Comparison of ENCODE assay signal across 8 cellular contexts in the genomic region with DNA sequence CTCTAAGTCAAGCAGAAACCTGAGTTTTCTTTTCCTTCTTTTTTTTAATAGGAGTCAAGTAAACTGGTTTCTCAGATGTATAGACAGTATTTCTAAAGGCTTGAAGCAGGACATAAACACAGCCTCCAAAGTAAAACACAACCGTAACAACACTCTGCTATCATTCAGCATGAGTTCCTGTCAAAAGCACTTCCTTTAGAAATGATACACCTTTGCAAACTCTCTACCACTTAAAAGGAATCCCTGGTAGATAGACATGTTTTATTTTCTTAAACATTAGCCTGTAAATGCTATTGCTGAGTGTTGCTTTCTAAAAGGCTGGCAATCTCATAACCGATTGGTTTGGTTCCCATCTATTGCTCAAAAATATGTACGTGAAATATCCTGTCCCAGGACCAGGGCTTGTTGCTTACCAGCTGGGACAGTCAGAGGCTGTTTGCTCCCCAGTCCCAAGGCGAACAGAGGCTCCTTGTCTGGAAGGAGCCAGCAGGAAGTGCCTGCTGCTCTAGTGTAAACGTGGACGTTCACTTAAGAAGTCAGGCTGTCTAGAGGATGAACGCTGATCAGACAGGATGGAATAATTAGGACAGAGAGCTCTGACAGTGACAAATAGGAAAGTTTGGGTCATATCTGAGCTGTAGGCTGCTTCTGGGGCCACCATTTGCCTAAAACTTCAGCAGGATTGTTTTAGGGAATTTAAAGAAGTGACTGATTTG.
DNase-seq lines count a peak whose midpoint lies in the region; ATAC-seq and TF ChIP-seq lines count a peak whose summit lies in the region.

No MANE protein-coding gene starts in this region.

- no peaks in the 10 kb centered on the region for H3K9me3 Mint-ChIP-seq in activated CD8-positive, alpha-beta T cell treated with anti-CD3 and anti-CD28 coated beads for 36 hours

- H3K36me3 ChIP-seq in heart left ventricle (no peaks in the 10 kb centered on the region), prostate gland (no peaks in the 10 kb centered on the region), H7 (replicated peaks; ENCODE audit: control insufficient read depth, insufficient read depth, low read length) (no peaks in the 10 kb centered on the region)

- H3K4me3 ChIP-seq in heart left ventricle (no peak overlapping the region), prostate gland (no peak overlapping the region), H7 (ENCODE audit: insufficient read depth, low read depth, low read length) (no peak overlapping the region)

- H3K9me3 ChIP-seq in heart left ventricle (no peaks in the 10 kb centered on the region), prostate gland (no peaks in the 10 kb centered on the region)

- DNase-seq in H4 (ENCODE audit: low spot score): peak; percentile 24
- no peak for DNase-seq in activated CD8-positive, alpha-beta T cell treated with anti-CD3 and anti-CD28 coated beads for 36 hours
- peak in 2 of 5 donors; percentile 34 to 46 for DNase-seq in heart left ventricle
- peak; percentile 55 for DNase-seq in prostate gland (ENCODE audit: low spot score)
- DNase-seq in NCI-H526 treated with DMSO at 0.1 percent for 48 hours (lab: John Stamatoyannopoulos, UW): no peak
- no peak for DNase-seq in H7
- DNase-seq in NCI-H146 (lab: John Stamatoyannopoulos, UW): no peak

- POLR2A ChIA-PET in activated CD8-positive, alpha-beta T cell treated with anti-CD3 and anti-CD28 coated beads for 36 hours (lab: Charles Lee): no interaction called here

- H3K4me3 Mint-ChIP-seq in activated CD8-positive, alpha-beta T cell treated with anti-CD3 and anti-CD28 coated beads for 36 hours: peak overlapping the region; percentile 54

- no peak for TF ChIP-seq CTCF in activated CD8-positive, alpha-beta T cell treated with anti-CD3 and anti-CD28 coated beads for 36 hours (IDR thresholded peaks at IDR 0.05)
- no peak for TF ChIP-seq CTCF in heart left ventricle (IDR thresholded peaks at IDR 0.05)
- TF ChIP-seq CTCF in prostate gland (IDR thresholded peaks at IDR 0.05): no peak

- H3K27ac Mint-ChIP-seq in activated CD8-positive, alpha-beta T cell treated with anti-CD3 and anti-CD28 coated beads for 36 hours: peak overlapping the region; percentile 77

- peaks cover 36% of the 10 kb centered on the region for H3K4me1 Mint-ChIP-seq in activated CD8-positive, alpha-beta T cell treated with anti-CD3 and anti-CD28 coated beads for 36 hours (ENCODE audit: low read depth)

- H3K4me1 ChIP-seq in heart left ventricle (peaks cover 0 to 22% (median 14%) of the 10 kb centered on the region in 12 donors), prostate gland (replicated peaks) (no peaks in the 10 kb centered on the region)

- H3K36me3 Mint-ChIP-seq in activated CD8-positive, alpha-beta T cell treated with anti-CD3 and anti-CD28 coated beads for 36 hours (ENCODE audit: low read depth): no peaks in the 10 kb centered on the region

- peak; percentile 82 for ATAC-seq in activated CD8-positive, alpha-beta T cell treated with anti-CD3 and anti-CD28 coated beads for 36 hours
- ATAC-seq in heart left ventricle (peak; percentile 49 to 89 (median 72)), GM19035 (IDR thresholded peaks at IDR 0.05; ENCODE audit: unreplicated experiment) (no peak)

- peak overlapping the region in 8 of 12 donors; percentile 1 to 71 (median 46) for H3K27ac ChIP-seq in heart left ventricle
- H3K27ac ChIP-seq in prostate gland: peak overlapping the region; percentile 35 to 55

- no peaks in the 10 kb centered on the region for H3K27me3 Mint-ChIP-seq in activated CD8-positive, alpha-beta T cell treated with anti-CD3 and anti-CD28 coated beads for 36 hours

- intact Hi-C loops in activated CD8-positive, alpha-beta T cell treated with anti-CD3 and anti-CD28 coated beads for 36 hours (cut with micrococcal nuclease): no loop called here
- intact Hi-C loops in heart left ventricle (cut with DNase I): loop anchor here in 1 of 10 donors (10.0 kb wide), 1 partner anchor 295 kb away; no protein-coding TSS in a partner anchor
- intact Hi-C loops in prostate gland (cut with DNase I): no loop called here

- TF ChIP-seq POLR2A in heart left ventricle (IDR thresholded peaks at IDR 0.05) (no peak), prostate gland (IDR thresholded peaks at IDR 0.05) (no peak)

- H3K27me3 ChIP-seq in heart left ventricle (no peaks in the 10 kb centered on the region), prostate gland (replicated peaks; ENCODE audit: insufficient read depth) (no peaks in the 10 kb centered on the region), H7 (ENCODE audit: control insufficient read depth, insufficient read depth, low read length) (no peaks in the 10 kb centered on the region)

- WGBS in heart left ventricle, 4 donors: 31 to 50% (median 36%) methylated on average over 7 of the region's 7 CpGs
- WGBS in prostate gland: 22% methylated on average over 7 of the region's 7 CpGs

- CTCF ChIA-PET in activated CD8-positive, alpha-beta T cell treated with anti-CD3 and anti-CD28 coated beads for 36 hours (lab: Charles Lee): interaction anchor here (0.9 to 2.2 kb wide), 2 partner anchors 10 to 171 kb away, joined by 3 to 7 read pairs; no protein-coding TSS in a partner anchor

Comparison
In these comparisons a context has a peak if more than half of its experiments do, and no peak if none do; other contexts are left out.
1. DNase-seq: peak in H4 (single experiment) and prostate gland (single experiment); none in activated CD8-positive, alpha-beta T cell treated with anti-CD3 and anti-CD28 coated beads for 36 hours (single experiment), NCI-H526 treated with DMSO at 0.1 percent for 48 hours (single experiment), H7 (single experiment) and NCI-H146 (single experiment).